Comparison of ENCODE assay signal across 8 cellular contexts in genomic region chr6:27592481-27593199, GRCh38.
DNase-seq lines count a peak whose midpoint lies in the region; ATAC-seq and TF ChIP-seq lines count a peak whose summit lies in the region.

No MANE protein-coding gene starts in this region.

- no peaks in the 10 kb centered on the region for H3K4me1 ChIP-seq in liver (ENCODE audit: control insufficient read depth in 4 of 4, insufficient read depth in 4 of 4, low read length in 3 of 4)

- H3K9ac ChIP-seq in liver (ENCODE audit: low read depth in 1 of 2, low read length in 2 of 2): no peak overlapping the region

- peaks cover 0 to 5% (median 0%) of the 10 kb centered on the region in 4 donors for H3K9me3 ChIP-seq in liver (ENCODE audit: control insufficient read depth in 4 of 4, low read length in 3 of 4)

- WGBS in liver: 5% methylated on average over 22 of the region's 22 CpGs

- no peak overlapping the region for H3K27ac Mint-ChIP-seq in activated naive CD8-positive, alpha-beta T cell treated with anti-CD3 and anti-CD28 coated beads, Interleukin-2, amount 50 U/mL, for 24 hours
- no peak overlapping the region for H3K27ac Mint-ChIP-seq in osteocyte (ENCODE audit: unreplicated experiment)

- no peaks in the 10 kb centered on the region for H3K36me3 Mint-ChIP-seq in activated naive CD8-positive, alpha-beta T cell treated with anti-CD3 and anti-CD28 coated beads, Interleukin-2, amount 50 U/mL, for 24 hours (ENCODE audit: low read depth)
- no peaks in the 10 kb centered on the region for H3K36me3 Mint-ChIP-seq in osteocyte (ENCODE audit: unreplicated experiment)

- no peaks in the 10 kb centered on the region for H3K36me3 ChIP-seq in liver (ENCODE audit: control insufficient read depth in 4 of 4, insufficient read depth in 3 of 4, low read depth in 1 of 4, low read length in 3 of 4)

- H3K4me1 Mint-ChIP-seq in activated naive CD8-positive, alpha-beta T cell treated with anti-CD3 and anti-CD28 coated beads, Interleukin-2, amount 50 U/mL, for 24 hours: no peaks in the 10 kb centered on the region
- no peaks in the 10 kb centered on the region for H3K4me1 Mint-ChIP-seq in osteocyte (ENCODE audit: unreplicated experiment)

- H3K27ac ChIP-seq in liver (ENCODE audit: low read depth in 1 of 2, low read length in 2 of 2): no peak overlapping the region

- no peak for TF ChIP-seq RAD21 in liver (IDR thresholded peaks at IDR 0.05)

- H3K4me3 Mint-ChIP-seq in activated naive CD8-positive, alpha-beta T cell treated with anti-CD3 and anti-CD28 coated beads, Interleukin-2, amount 50 U/mL, for 24 hours: no peak overlapping the region
- no peak overlapping the region for H3K4me3 Mint-ChIP-seq in osteocyte (ENCODE audit: unreplicated experiment)

- DNase-seq in DMS53 (lab: John Stamatoyannopoulos, UW): peak; percentile 74
- peak; percentile 41 for DNase-seq in GM19240 (ENCODE audit: insufficient read length, low spot score)
- peak; percentile 84 for DNase-seq in NCI-H748 (lab: John Stamatoyannopoulos, UW; ENCODE audit: unreplicated experiment)
- DNase-seq in activated naive CD8-positive, alpha-beta T cell treated with anti-CD3 and anti-CD28 coated beads, Interleukin-2, amount 50 U/mL, for 24 hours: peak; percentile 58
- no peak for DNase-seq in COLO668 (lab: John Stamatoyannopoulos, UW; ENCODE audit: unreplicated experiment)
- no peak for DNase-seq in osteocyte (ENCODE audit: extremely low spot score, unreplicated experiment)

- H3K9me3 Mint-ChIP-seq in activated naive CD8-positive, alpha-beta T cell treated with anti-CD3 and anti-CD28 coated beads, Interleukin-2, amount 50 U/mL, for 24 hours: peaks cover 4% of the 10 kb centered on the region
- no peaks in the 10 kb centered on the region for H3K9me3 Mint-ChIP-seq in osteocyte (ENCODE audit: unreplicated experiment)

- TF ChIP-seq CTCF in liver (IDR thresholded peaks at IDR 0.05; ENCODE audit: low read depth, low read length, missing input control) (no peak), osteocyte (IDR thresholded peaks at IDR 0.05) (no peak)

- peak; percentile 59 for ATAC-seq in HG03108 (IDR thresholded peaks at IDR 0.05; ENCODE audit: unreplicated experiment)
- ATAC-seq in activated naive CD8-positive, alpha-beta T cell treated with anti-CD3 and anti-CD28 coated beads, Interleukin-2, amount 50 U/mL, for 24 hours: peak; percentile 100

- H3K4me3 ChIP-seq in liver (ENCODE audit: low read depth in 1 of 3, low read length in 3 of 3): no peak overlapping the region

- peaks cover 3 to 19% (median 11%) of the 10 kb centered on the region in 4 donors for H3K27me3 ChIP-seq in liver (ENCODE audit: control insufficient read depth in 4 of 4, insufficient read depth in 4 of 4, low read length in 3 of 4)

- H3K27me3 Mint-ChIP-seq in activated naive CD8-positive, alpha-beta T cell treated with anti-CD3 and anti-CD28 coated beads, Interleukin-2, amount 50 U/mL, for 24 hours: peaks cover 35% of the 10 kb centered on the region
- peaks cover 30% of the 10 kb centered on the region for H3K27me3 Mint-ChIP-seq in osteocyte (ENCODE audit: unreplicated experiment)

TF ChIP-seq in liver, 16 proteins besides CTCF, POLR2A, EP300 and RAD21:
- no peak for TF ChIP-seq HNF4G (IDR thresholded peaks at IDR 0.05)
- peak; percentile 86 for TF ChIP-seq ATF3 (IDR thresholded peaks at IDR 0.05)

Comparison
In these comparisons a context has a peak if more than half of its experiments do, and no peak if none do; other contexts are left out.
1. DNase-seq: peak in DMS53 (single experiment), GM19240 (single experiment), NCI-H748 (single experiment) and activated naive CD8-positive, alpha-beta T cell treated with anti-CD3 and anti-CD28 coated beads, Interleukin-2, amount 50 U/mL, for 24 hours (single experiment); none in COLO668 (single experiment) and osteocyte (single experiment).